ENCODE assay signal across 19 cellular contexts in genomic region chr4:96642486-96642885, GRCh38.
DNase-seq lines count a peak whose midpoint lies in the region; ATAC-seq and TF ChIP-seq lines count a peak whose summit lies in the region.
"Had no signal": no experiment of that assay in that cellular context is flagged by ENCODE, and none has a peak within 500 bp of the region (broad histone marks: within the 10 kb centered on the region; RNA-seq: fewer than 3 reads in every experiment).

No MANE protein-coding gene starts in this region.

- H3K79me2 ChIP-seq in hepatocyte: no peaks in the 10 kb centered on the region
- no peaks in the 10 kb centered on the region for H3K79me2 ChIP-seq in mesendoderm (ENCODE audit: control insufficient read depth, insufficient read depth, low read length)

- H3K9me2 ChIP-seq in hepatocyte (replicated peaks; ENCODE audit: insufficient read depth): no peaks in the 10 kb centered on the region

- H3K23ac ChIP-seq in mesendoderm (ENCODE audit: low read length): no peak overlapping the region

- 42% methylated on average over 2 of the region's 2 CpGs for WGBS in hepatocyte (ENCODE audit: low lambda C conversion rate, missing lambda C conversion rate)
- WGBS in mesendoderm (ENCODE audit: extremely low coverage, insufficient coverage, low lambda C conversion rate): no CpG with 5 or more reads among the region's 2 CpGs

- H2BK15ac ChIP-seq in mesendoderm (replicated peaks; ENCODE audit: low read depth): no peak overlapping the region

- no peak overlapping the region for H4K5ac ChIP-seq in mesendoderm (ENCODE audit: low read length)

- no peaks in the 10 kb centered on the region for H3K9me3 ChIP-seq in hepatocyte (ENCODE audit: low read depth)
- H3K9me3 ChIP-seq: SJSA1 had no signal

- H3K36me3 ChIP-seq in hepatocyte (replicated peaks; ENCODE audit: insufficient read depth, low read depth) (no peaks in the 10 kb centered on the region), mesendoderm (ENCODE audit: control insufficient read depth, insufficient read depth, low read length) (no peaks in the 10 kb centered on the region)
- H3K36me3 ChIP-seq: SJSA1 had no signal

- no peak for ATAC-seq in GM18867 (IDR thresholded peaks at IDR 0.05; ENCODE audit: unreplicated experiment)
- ATAC-seq: GM12878, HCT116 had no signal

- H2AK5ac ChIP-seq in mesendoderm (ENCODE audit: low read length): no peak overlapping the region

- H2BK120ac ChIP-seq in mesendoderm (ENCODE audit: low read depth, low read length): no peak overlapping the region

- H3K27me3 ChIP-seq in hepatocyte (no peaks in the 10 kb centered on the region), mesendoderm (ENCODE audit: insufficient read depth, low read length, poor library complexity) (no peaks in the 10 kb centered on the region)
- H3K27me3 ChIP-seq: SJSA1 had no signal

- no peaks in the 10 kb centered on the region for H3K79me1 ChIP-seq in mesendoderm (ENCODE audit: low read length)

- no peak for TF ChIP-seq CTCF in hepatocyte (IDR thresholded peaks at IDR 0.05; ENCODE audit: poor library complexity)
- TF ChIP-seq CTCF in foreskin fibroblast (IDR thresholded peaks at IDR 0.05; ENCODE audit: low read depth, low read length): no peak

- DNase-seq in HuH-7 (ENCODE audit: low spot score) (peak; percentile 1), hepatocyte (ENCODE audit: low spot score) (no peak), mesendoderm (peak; percentile 52), foreskin fibroblast (no peak), germinal center (ENCODE audit: low spot score) (no peak)
- no peak for DNase-seq in activated CD4-positive, alpha-beta T cell treated with anti-CD3 and anti-CD28 coated beads, Interleukin-2, amount 50 U/mL, for 4 hours
- DNase-seq: CD4-positive, CD25-positive, alpha-beta regulatory T cell; COR-L47; DMS79; Kasumi-1; NCI-H1694; NCI-H2081; NCI-H2171; NCI-H524 treated with DMSO at 0.1 percent for 48 hours; OCI-M1 had no signal

- no peak overlapping the region for H3K9ac ChIP-seq in mesendoderm (ENCODE audit: low read length)

- H3K4me3 ChIP-seq in hepatocyte: no peak overlapping the region
- H3K4me3 ChIP-seq in mesendoderm (ENCODE audit: low read length): no peak overlapping the region
- no peak overlapping the region for H3K4me3 ChIP-seq in foreskin fibroblast (ENCODE audit: low read depth in 1 of 2, low read length in 2 of 2)
- H3K4me3 ChIP-seq: GM12878, SJSA1 had no signal

- no peak overlapping the region for H3K27ac ChIP-seq in hepatocyte
- no peak overlapping the region for H3K27ac ChIP-seq in mesendoderm (ENCODE audit: low read depth, low read length)
- H3K27ac ChIP-seq: SJSA1 had no signal

- H4K8ac ChIP-seq in mesendoderm (ENCODE audit: low read depth, low read length): no peak overlapping the region

- peak overlapping the region; percentile 2 for H2AFZ ChIP-seq in hepatocyte

- H2BK5ac ChIP-seq in mesendoderm (ENCODE audit: low read length): no peak overlapping the region

- H3K56ac ChIP-seq in mesendoderm (ENCODE audit: low read length): no peak overlapping the region

- H4K20me1 ChIP-seq in hepatocyte (ENCODE audit: insufficient read depth, poor library complexity, severe bottlenecking): no peaks in the 10 kb centered on the region

- no peak overlapping the region for H3K4ac ChIP-seq in mesendoderm (ENCODE audit: low read depth, low read length)

- H3K4me1 ChIP-seq in hepatocyte (ENCODE audit: insufficient read depth): peaks cover 4% of the 10 kb centered on the region
- no peaks in the 10 kb centered on the region for H3K4me1 ChIP-seq in mesendoderm (ENCODE audit: control insufficient read depth, low read depth, low read length)
- H3K4me1 ChIP-seq: SJSA1 had no signal

- no peak overlapping the region for H3K4me2 ChIP-seq in hepatocyte
- no peak overlapping the region for H3K4me2 ChIP-seq in mesendoderm (ENCODE audit: low read length)

- H3K18ac ChIP-seq in mesendoderm (ENCODE audit: low read length): no peak overlapping the region

Comparison
In these comparisons a context has a peak if more than half of its experiments do, and no peak if none do; other contexts are left out.
1. DNase-seq: peak in HuH-7 (single experiment) and mesendoderm (single experiment); none in hepatocyte (single experiment), foreskin fibroblast (0 of 2), activated CD4-positive, alpha-beta T cell treated with anti-CD3 and anti-CD28 coated beads, Interleukin-2, amount 50 U/mL, for 4 hours (0 of 2) and germinal center (single experiment).